In the genomic region with DNA sequence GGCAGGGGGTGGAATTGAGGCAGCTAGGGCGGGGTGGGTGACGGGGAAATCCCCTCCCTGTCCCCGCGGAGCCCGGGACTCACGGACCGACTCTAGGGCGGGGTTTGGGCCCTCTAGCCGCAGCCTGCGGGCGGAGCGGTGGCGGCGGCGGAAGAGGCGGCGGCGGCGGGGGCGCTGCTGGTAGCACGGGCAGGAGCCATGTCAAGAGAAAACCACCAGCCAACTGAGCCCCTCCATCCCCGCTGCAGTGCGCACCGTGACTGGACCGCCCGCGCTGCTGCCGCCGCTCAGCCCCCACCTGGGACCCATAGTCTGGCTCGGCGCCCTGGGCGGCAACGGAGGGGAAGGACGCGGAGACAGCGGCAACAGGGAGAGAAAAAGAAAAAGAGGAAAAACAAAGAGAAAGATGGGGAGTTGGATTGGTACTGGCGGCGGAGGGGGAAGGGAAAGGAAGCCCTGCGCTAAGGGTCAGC, we compare ENCODE assay signal across 8 cellular contexts. TPM values are rescaled to one million over a fixed set of nuclear protein-coding genes. Genes with fewer than 3 reads are reported as not detected.
DNase-seq lines count a peak whose midpoint lies in the region; ATAC-seq and TF ChIP-seq lines count a peak whose summit lies in the region.

No MANE protein-coding gene starts in this region.

- peak overlapping the region; percentile 96 for H3K27ac ChIP-seq in DND-41 (ENCODE audit: low read length)
- H3K27ac ChIP-seq in gastrocnemius medialis = peak overlapping the region; percentile 93 to 100 (median 98)

- in situ Hi-C loops in gastrocnemius medialis (cut with MboI; ENCODE audit: low sequenced_read_pairs in 4 of 4) = loop anchor here in 1 of 4 donors (25.0 kb wide), 1 partner anchor 308 kb away; the partner anchor contains the start of gene MRS2

- TF ChIP-seq CTCF in DND-41 (IDR thresholded peaks at IDR 0.05; ENCODE audit: borderline replicate concordance, extremely low read depth, low read length, poor library complexity, severe bottlenecking) (no peak), gastrocnemius medialis (IDR thresholded peaks at IDR 0.05 in 4 of 5, conservative IDR thresholded peaks at IDR 0.05 in 1 of 5) (no peak)

- peak overlapping the region; percentile 98 for H3K9ac ChIP-seq in DND-41 (ENCODE audit: low read depth, low read length)

- H3K36me3 ChIP-seq in DND-41 (ENCODE audit: insufficient read depth, low read length) (peaks cover 41% of the 10 kb centered on the region), gastrocnemius medialis (peaks cover 0 to 19% of the 10 kb centered on the region in 2 donors)

- peaks cover 55% of the 10 kb centered on the region for H3K79me2 ChIP-seq in DND-41 (ENCODE audit: insufficient read depth, low read length)

- DNase-seq in DND-41 (peak; percentile 80), T-helper 1 cell (peak; percentile 62 to 83 (median 66)), amniotic stem cell (lab: John Stamatoyannopoulos, UW) (peak; percentile 14), hepatic stellate cell (ENCODE audit: low spot score) (peak; percentile 44), gastrocnemius medialis (peak; percentile 20 to 51), NCI-H1048 (lab: John Stamatoyannopoulos, UW) (no peak)

- no peak for TF ChIP-seq POLR2A in gastrocnemius medialis (IDR thresholded peaks at IDR 0.05)

- H4K20me1 ChIP-seq in DND-41 (ENCODE audit: insufficient read depth, low read length) = peaks cover 45% of the 10 kb centered on the region

- H3K27me3 ChIP-seq in DND-41 (ENCODE audit: insufficient read depth, low read length, poor library complexity) = no peaks in the 10 kb centered on the region
- H3K27me3 ChIP-seq in gastrocnemius medialis = no peaks in the 10 kb centered on the region

- peak overlapping the region; percentile 90 to 96 for H3K4me3 ChIP-seq in DND-41 (ENCODE audit: low read depth in 1 of 2, low read length in 2 of 2)
- H3K4me3 ChIP-seq in gastrocnemius medialis = peak overlapping the region; percentile 82 to 99 (median 87)

- H3K4me1 ChIP-seq in DND-41 (ENCODE audit: insufficient read depth, low read length) = peaks cover 53% of the 10 kb centered on the region
- H3K4me1 ChIP-seq in gastrocnemius medialis = peaks cover 34 to 42% of the 10 kb centered on the region in 2 donors

- intact Hi-C loops in gastrocnemius medialis (cut with DNase I; ENCODE audit: low total_unique reads) = loop anchor here (2.0 to 5.0 kb wide), 2 partner anchors 187 to 1273 kb away; no protein-coding TSS in a partner anchor

- peak; percentile 27 for ATAC-seq in DND-41 (ENCODE audit: insufficient read depth, low read depth)
- peak; percentile 16 for ATAC-seq in HG03196 (IDR thresholded peaks at IDR 0.05; ENCODE audit: unreplicated experiment)
- ATAC-seq in gastrocnemius medialis = peak; percentile 26 to 30
- ATAC-seq in GM21360 (IDR thresholded peaks at IDR 0.05; ENCODE audit: unreplicated experiment) = no peak

- H3K9me3 ChIP-seq in DND-41 (ENCODE audit: insufficient read depth, low read length, severe bottlenecking) = no peaks in the 10 kb centered on the region
- H3K9me3 ChIP-seq in gastrocnemius medialis = no peaks in the 10 kb centered on the region

- H2AFZ ChIP-seq in DND-41 (ENCODE audit: low read depth, low read length) = peak overlapping the region; percentile 55

- peak overlapping the region; percentile 83 for H3K4me2 ChIP-seq in DND-41 (ENCODE audit: insufficient read depth, low read length)

RNA-seq across cellular contexts. Expression of gene C6orf62, which starts 1.2 kb away (rescaled TPM):
- total RNA-seq in gastrocnemius medialis = 10 to 100 TPM; 24.1 to 50.7 (median 36.0) TPM

RNA-seq across cellular contexts. Expression of gene ACOT13, which starts 53.3 kb away (rescaled TPM):
- 10 to 100 TPM; 13.6 to 28.2 (median 21.1) TPM for total RNA-seq in gastrocnemius medialis

RNA-seq across cellular contexts. Expression of gene TDP2, which starts 53.5 kb away (rescaled TPM):
- total RNA-seq in gastrocnemius medialis = 10 to 100 TPM; 17.6 to 44.2 (median 21.7) TPM

RNA-seq across cellular contexts. Expression of gene GMNN, which starts 54.6 kb away (rescaled TPM):
- 1 to 10 TPM; 2.6 to 4.4 (median 3.3) TPM for total RNA-seq in gastrocnemius medialis
